ENCODE assay signal across 8 cellular contexts in the genomic region with DNA sequence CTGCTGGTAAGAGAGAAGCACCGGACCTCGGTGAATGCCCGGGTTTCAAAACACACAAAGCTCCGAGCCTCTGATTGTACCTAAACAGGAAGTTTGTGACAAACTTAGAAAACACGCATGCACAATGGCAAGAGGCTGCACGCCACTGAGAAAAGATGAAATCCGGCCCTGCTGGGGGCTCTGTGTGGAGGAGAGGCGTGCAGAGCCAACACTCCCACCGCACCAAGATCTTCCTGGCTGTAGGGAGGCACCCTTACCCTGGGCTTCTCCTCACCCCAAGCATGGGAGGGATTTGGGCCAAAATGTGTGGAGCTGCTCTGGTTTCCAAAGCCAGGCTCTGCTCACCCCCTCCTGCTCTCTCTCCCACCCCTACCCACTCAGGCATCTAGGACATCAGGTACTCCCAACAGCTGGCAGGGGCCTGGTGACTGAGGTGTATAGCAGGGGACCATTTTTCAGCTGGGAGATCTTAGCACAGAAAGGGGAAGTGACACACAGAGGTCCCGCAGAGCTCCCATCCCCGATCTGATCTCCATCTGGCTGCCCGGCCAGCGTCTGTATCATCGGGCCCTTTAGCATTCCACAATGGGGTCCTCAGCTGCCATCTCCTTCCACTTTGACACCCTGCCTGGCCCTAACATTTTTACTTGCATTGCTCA.
DNase-seq lines count a peak whose midpoint lies in the region; ATAC-seq and TF ChIP-seq lines count a peak whose summit lies in the region.

No MANE protein-coding gene starts in this region.

- H3K36me3 ChIP-seq in vagina, result no peaks in the 10 kb centered on the region

- no peaks in the 10 kb centered on the region for H3K9me3 Mint-ChIP-seq in HFFc6

- H3K4me3 ChIP-seq in foreskin fibroblast (ENCODE audit: low read depth in 1 of 2, low read length in 2 of 2) (no peak overlapping the region), vagina (no peak overlapping the region)

- peak; percentile 71 for ATAC-seq in GM18505 (IDR thresholded peaks at IDR 0.05; ENCODE audit: unreplicated experiment)
- no peak for ATAC-seq in HG03135 (IDR thresholded peaks at IDR 0.05; ENCODE audit: unreplicated experiment)

- DNase-seq in HFFc6, result peak; percentile 11
- peak; percentile 28 for DNase-seq in RPMI7951 (ENCODE audit: low read depth)
- DNase-seq in foreskin fibroblast, result peak; percentile 51 to 54
- no peak for DNase-seq in vagina (ENCODE audit: extremely low spot score in 2 of 2)
- no peak for DNase-seq in T1000 (lab: John Stamatoyannopoulos, UW)
- DNase-seq in NCI-H1417 (lab: John Stamatoyannopoulos, UW), result no peak

- peak overlapping the region; percentile 51 for H3K4me3 Mint-ChIP-seq in HFFc6

- H3K27ac Mint-ChIP-seq in HFFc6, result peak overlapping the region; percentile 83

- no peaks in the 10 kb centered on the region; the same call in 1 of the 2 replicates for H3K27me3 Mint-ChIP-seq in HFFc6 (ENCODE audit: insufficient read depth)

- TF ChIP-seq POLR2A in GM18505 (IDR thresholded peaks at IDR 0.05; ENCODE audit: borderline replicate concordance, extremely low read depth, insufficient read depth, insufficient read length), result peak; percentile 63
- TF ChIP-seq POLR2A in vagina (IDR thresholded peaks at IDR 0.05), result no peak

- peaks cover 47% of the 10 kb centered on the region for H3K4me1 ChIP-seq in vagina

- peaks cover 48% of the 10 kb centered on the region for H3K4me1 Mint-ChIP-seq in HFFc6 (ENCODE audit: low read depth)

- no peaks in the 10 kb centered on the region for H3K27me3 ChIP-seq in vagina

- peak overlapping the region; percentile 32 for H3K27ac ChIP-seq in vagina

- no peaks in the 10 kb centered on the region for H3K9me3 ChIP-seq in vagina

- intact Hi-C loops in vagina (cut with DNase I), result no loop called here

- TF ChIP-seq CTCF in HFFc6 (IDR thresholded peaks at IDR 0.05), result no peak
- TF ChIP-seq CTCF in foreskin fibroblast (IDR thresholded peaks at IDR 0.05; ENCODE audit: low read depth, low read length), result no peak
- TF ChIP-seq CTCF in vagina (IDR thresholded peaks at IDR 0.05), result no peak

- H3K36me3 Mint-ChIP-seq in HFFc6 (ENCODE audit: low read depth), result peaks cover 9% of the 10 kb centered on the region

Comparison
In these comparisons a context has a peak if more than half of its experiments do, and no peak if none do; other contexts are left out.
1. DNase-seq: peak in HFFc6 (single experiment), RPMI7951 (single experiment) and foreskin fibroblast (2 of 2); none in vagina (0 of 2), T1000 (single experiment) and NCI-H1417 (0 of 3).